ENCODE assay signal across 1 cellular context in the genomic region with DNA sequence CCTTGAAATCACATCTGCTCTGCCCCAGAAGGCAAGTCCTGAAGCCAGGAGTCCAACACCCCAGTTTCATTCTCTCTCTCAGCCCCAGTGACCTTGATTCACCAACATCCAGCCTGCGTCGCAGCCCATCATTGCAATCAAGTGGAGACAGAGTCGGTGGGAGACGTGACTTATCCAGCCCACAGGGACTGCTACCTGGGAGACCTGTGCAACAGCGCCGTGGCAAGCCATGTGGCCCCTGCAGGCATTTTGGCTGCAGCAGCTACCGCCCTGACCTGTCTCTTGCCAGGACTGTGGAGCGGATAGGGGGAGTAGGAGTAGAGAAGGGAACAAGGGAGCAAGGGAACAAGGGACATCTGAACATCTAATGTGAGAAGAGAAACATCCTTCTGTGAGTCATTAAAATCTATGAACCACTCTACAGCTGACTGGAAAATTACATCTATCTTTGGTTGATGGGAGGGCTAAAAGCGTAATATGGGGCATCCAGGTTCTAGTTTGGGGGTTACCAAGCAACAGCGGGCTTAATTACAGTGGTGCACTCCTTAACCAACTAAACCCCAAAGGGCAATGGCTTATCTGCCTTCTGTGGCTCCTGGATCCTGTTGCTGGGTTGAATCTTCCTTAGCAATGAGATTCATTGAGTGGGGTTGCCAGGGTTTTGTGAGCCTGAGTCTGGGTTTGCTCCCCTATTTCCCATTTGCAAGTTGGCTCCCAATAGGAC.
TF ChIP-seq lines count a peak whose summit lies in the region.

No MANE protein-coding gene starts in this region.

TF ChIP-seq in HCT116, 20 proteins besides CTCF, POLR2A, EP300 and RAD21 (continued from another document):
- TF ChIP-seq, protein P1, sequence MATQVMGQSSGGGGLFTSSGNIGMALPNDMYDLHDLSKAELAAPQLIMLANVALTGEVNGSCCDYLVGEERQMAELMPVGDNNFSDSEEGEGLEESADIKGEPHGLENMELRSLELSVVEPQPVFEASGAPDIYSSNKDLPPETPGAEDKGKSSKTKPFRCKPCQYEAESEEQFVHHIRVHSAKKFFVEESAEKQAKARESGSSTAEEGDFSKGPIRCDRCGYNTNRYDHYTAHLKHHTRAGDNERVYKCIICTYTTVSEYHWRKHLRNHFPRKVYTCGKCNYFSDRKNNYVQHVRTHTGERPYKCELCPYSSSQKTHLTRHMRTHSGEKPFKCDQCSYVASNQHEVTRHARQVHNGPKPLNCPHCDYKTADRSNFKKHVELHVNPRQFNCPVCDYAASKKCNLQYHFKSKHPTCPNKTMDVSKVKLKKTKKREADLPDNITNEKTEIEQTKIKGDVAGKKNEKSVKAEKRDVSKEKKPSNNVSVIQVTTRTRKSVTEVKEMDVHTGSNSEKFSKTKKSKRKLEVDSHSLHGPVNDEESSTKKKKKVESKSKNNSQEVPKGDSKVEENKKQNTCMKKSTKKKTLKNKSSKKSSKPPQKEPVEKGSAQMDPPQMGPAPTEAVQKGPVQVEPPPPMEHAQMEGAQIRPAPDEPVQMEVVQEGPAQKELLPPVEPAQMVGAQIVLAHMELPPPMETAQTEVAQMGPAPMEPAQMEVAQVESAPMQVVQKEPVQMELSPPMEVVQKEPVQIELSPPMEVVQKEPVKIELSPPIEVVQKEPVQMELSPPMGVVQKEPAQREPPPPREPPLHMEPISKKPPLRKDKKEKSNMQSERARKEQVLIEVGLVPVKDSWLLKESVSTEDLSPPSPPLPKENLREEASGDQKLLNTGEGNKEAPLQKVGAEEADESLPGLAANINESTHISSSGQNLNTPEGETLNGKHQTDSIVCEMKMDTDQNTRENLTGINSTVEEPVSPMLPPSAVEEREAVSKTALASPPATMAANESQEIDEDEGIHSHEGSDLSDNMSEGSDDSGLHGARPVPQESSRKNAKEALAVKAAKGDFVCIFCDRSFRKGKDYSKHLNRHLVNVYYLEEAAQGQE (IDR thresholded peaks at IDR 0.05; ENCODE audit: low read depth), result no peak
- TF ChIP-seq ATF3 (IDR thresholded peaks at IDR 0.05), result no peak
- no peak for TF ChIP-seq SRF (IDR thresholded peaks at IDR 0.05; ENCODE audit: low read depth)
- no peak for TF ChIP-seq ZNF274 (IDR thresholded peaks at IDR 0.05; ENCODE audit: low read depth, low read length)
- TF ChIP-seq, protein P2, sequence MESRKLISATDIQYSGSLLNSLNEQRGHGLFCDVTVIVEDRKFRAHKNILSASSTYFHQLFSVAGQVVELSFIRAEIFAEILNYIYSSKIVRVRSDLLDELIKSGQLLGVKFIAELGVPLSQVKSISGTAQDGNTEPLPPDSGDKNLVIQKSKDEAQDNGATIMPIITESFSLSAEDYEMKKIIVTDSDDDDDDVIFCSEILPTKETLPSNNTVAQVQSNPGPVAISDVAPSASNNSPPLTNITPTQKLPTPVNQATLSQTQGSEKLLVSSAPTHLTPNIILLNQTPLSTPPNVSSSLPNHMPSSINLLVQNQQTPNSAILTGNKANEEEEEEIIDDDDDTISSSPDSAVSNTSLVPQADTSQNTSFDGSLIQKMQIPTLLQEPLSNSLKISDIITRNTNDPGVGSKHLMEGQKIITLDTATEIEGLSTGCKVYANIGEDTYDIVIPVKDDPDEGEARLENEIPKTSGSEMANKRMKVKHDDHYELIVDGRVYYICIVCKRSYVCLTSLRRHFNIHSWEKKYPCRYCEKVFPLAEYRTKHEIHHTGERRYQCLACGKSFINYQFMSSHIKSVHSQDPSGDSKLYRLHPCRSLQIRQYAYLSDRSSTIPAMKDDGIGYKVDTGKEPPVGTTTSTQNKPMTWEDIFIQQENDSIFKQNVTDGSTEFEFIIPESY (IDR thresholded peaks at IDR 0.05; ENCODE audit: extremely low read depth, insufficient replicate concordance, low read length), result no peak
